Comparison of ENCODE assay signal across 1 cellular context in genomic region chr20:23637282-23638221, GRCh38.
TF ChIP-seq lines count a peak whose summit lies in the region.

Gene CST3, minus strand, starts transcription at chr20:23637955. Its CDS starts 93 bp downstream, at chr20:23637862.

TF ChIP-seq in K562, 482 proteins besides CTCF, POLR2A, EP300 and RAD21 (continued from another document and continues in another):
- TF ChIP-seq POLR2G (IDR thresholded peaks at IDR 0.05; ENCODE audit: low read depth, low read length) = peak; percentile 94
- TF ChIP-seq ZFP36 (IDR thresholded peaks at IDR 0.05; ENCODE audit: low read depth, low read length, partially characterized antibody) = peak; percentile 55
- TF ChIP-seq ZNF407 (IDR thresholded peaks at IDR 0.05; ENCODE audit: low read depth) = no peak
- no peak for TF ChIP-seq ARID2 (IDR thresholded peaks at IDR 0.05)
- TF ChIP-seq ZNF224 (CRISPR knock-in tag; IDR thresholded peaks at IDR 0.05) = no peak
- no peak for TF ChIP-seq ARID3A (IDR thresholded peaks at IDR 0.05; ENCODE audit: borderline replicate concordance, low read depth, low read length)
- TF ChIP-seq VEZF1 (CRISPR knock-in tag; IDR thresholded peaks at IDR 0.05) = peak; percentile 81
- TF ChIP-seq TBP (optimal IDR thresholded peaks at IDR 0.05; ENCODE audit: low read depth, low read length) = peak; percentile 85
- TF ChIP-seq BRD4 (IDR thresholded peaks at IDR 0.05) = peak; percentile 85; the same call in 1 of the 2 replicates
- TF ChIP-seq NFIC (IDR thresholded peaks at IDR 0.05) = no peak
- no peak for TF ChIP-seq PATZ1 (CRISPR knock-in tag; IDR thresholded peaks at IDR 0.05; ENCODE audit: borderline replicate concordance)
- TF ChIP-seq HDAC1 (IDR thresholded peaks at IDR 0.05) = peak in 1 of 2 experiments; percentile 41; a peak in 1 of 4 replicates
- TF ChIP-seq E2F6 (IDR thresholded peaks at IDR 0.05; ENCODE audit: borderline replicate concordance in 1 of 2, extremely low read depth in 1 of 2, insufficient read depth in 1 of 2, insufficient read length in 1 of 2, low read depth in 1 of 2, low read length in 1 of 2, poor library complexity in 1 of 2, severe bottlenecking in 1 of 2) = peak in 1 of 2 experiments; percentile 8
- no peak for TF ChIP-seq NR2C2 (CRISPR knock-in tag; IDR thresholded peaks at IDR 0.05)
- peak; percentile 32; the same call in 1 of the 2 replicates for TF ChIP-seq NR2C2 (tag; IDR thresholded peaks at IDR 0.05)
- TF ChIP-seq KDM5B (IDR thresholded peaks at IDR 0.05; ENCODE audit: insufficient replicate concordance, low read depth, low read length) = peak; percentile 76
- TF ChIP-seq TAF1 (IDR thresholded peaks at IDR 0.05; ENCODE audit: control insufficient read depth, extremely low read depth, insufficient read depth, low read length, severe bottlenecking) = peak; percentile 60
- TF ChIP-seq PHF8 (IDR thresholded peaks at IDR 0.05; ENCODE audit: borderline replicate concordance, low read length) = peak; percentile 90; the same call in 1 of the 2 replicates
- TF ChIP-seq U2AF1 (optimal IDR thresholded peaks at IDR 0.05; ENCODE audit: low read depth, low read length) = peak; percentile 32
- peak in 1 of 3 experiments; percentile 39 for TF ChIP-seq YY1 (IDR thresholded peaks at IDR 0.05; ENCODE audit: borderline replicate concordance in 1 of 3, control insufficient read depth in 1 of 3, extremely low read depth in 1 of 3, insufficient read depth in 3 of 3, insufficient read length in 1 of 3, insufficient replicate concordance in 2 of 3, low read depth in 1 of 3, low read length in 2 of 3)
- TF ChIP-seq CREB1 (IDR thresholded peaks at IDR 0.05) = peak; percentile 64; the same call in 1 of the 2 replicates
- peak; percentile 63; the same call in 1 of the 2 replicates for TF ChIP-seq CREB1 (CRISPR knock-in tag; IDR thresholded peaks at IDR 0.05)
- TF ChIP-seq MLLT1 (IDR thresholded peaks at IDR 0.05) = 0 out of 4 replicates have a peak, but pooled peaks of 1 of the 2 experiments have one; percentile 24
- peak in 1 of 2 experiments; percentile 17; a peak in 1 of 4 replicates for TF ChIP-seq SIN3A (IDR thresholded peaks at IDR 0.05; ENCODE audit: borderline replicate concordance in 2 of 2, control insufficient read depth in 1 of 2, low read depth in 2 of 2, low read length in 2 of 2)
- peak; percentile 64 for TF ChIP-seq POLR2H (tag; IDR thresholded peaks at IDR 0.05; ENCODE audit: low read depth)
- TF ChIP-seq PRPF4 (IDR thresholded peaks at IDR 0.05; ENCODE audit: insufficient read depth, low read depth, low read length, poor library complexity, severe bottlenecking) = peak; percentile 34
- TF ChIP-seq KLF1 (tag; IDR thresholded peaks at IDR 0.05) = peak; percentile 29; the same call in 1 of the 2 replicates
- TF ChIP-seq MNT (conservative IDR thresholded peaks at IDR 0.05) = peak in 1 of 2 experiments; percentile 59; a peak in 1 of 4 replicates
- TF ChIP-seq EP400 (IDR thresholded peaks at IDR 0.05) = peak; percentile 50; the same call in 1 of the 2 replicates
- no peak for TF ChIP-seq NR4A1 (CRISPR knock-in tag; IDR thresholded peaks at IDR 0.05)
- TF ChIP-seq NR4A1 (tag; IDR thresholded peaks at IDR 0.05) = 0 out of 2 replicates have a peak, but pooled peaks have one; percentile 52
- no peak for TF ChIP-seq MAFK (IDR thresholded peaks at IDR 0.05; ENCODE audit: low read length)
- TF ChIP-seq L3MBTL2 (IDR thresholded peaks at IDR 0.05) = peak; percentile 65; the same call in 1 of the 2 replicates
- TF ChIP-seq ZC3H4 (CRISPR knock-in tag; IDR thresholded peaks at IDR 0.05; ENCODE audit: borderline replicate concordance) = 0 out of 2 replicates have a peak, but pooled peaks have one; percentile 52
- TF ChIP-seq CCNT2 (IDR thresholded peaks at IDR 0.05; ENCODE audit: borderline replicate concordance, extremely low read depth, insufficient read length, low read depth, low read length) = peak; percentile 50
- peak; percentile 93 for TF ChIP-seq RBFOX2 (IDR thresholded peaks at IDR 0.05; ENCODE audit: low read depth, low read length)
- TF ChIP-seq HMGN3 (IDR thresholded peaks at IDR 0.05; ENCODE audit: borderline replicate concordance, extremely low read depth, insufficient read length, low read depth, low read length) = peak; percentile 38
- TF ChIP-seq MYC (IDR thresholded peaks at IDR 0.05; ENCODE audit: low read depth, low read length) = peak; percentile 66
- no peak for TF ChIP-seq MYC (CRISPR knock-in tag; IDR thresholded peaks at IDR 0.05; ENCODE audit: borderline replicate concordance, low read depth)
- TF ChIP-seq ETV5 (CRISPR knock-in tag; IDR thresholded peaks at IDR 0.05; ENCODE audit: low read depth) = peak; percentile 64
